In genomic region chr14:19771895-19772430, GRCh38 we compare ENCODE assay signal across 1 cellular context.
TF ChIP-seq lines count a peak whose summit lies in the region.

No MANE protein-coding gene starts in this region.

TF ChIP-seq in HepG2, 621 proteins besides CTCF, POLR2A, EP300 and RAD21:
- no peak for TF ChIP-seq ZNF563 (CRISPR knock-in tag; IDR thresholded peaks at IDR 0.05)
- no peak for TF ChIP-seq ZNF883 (CRISPR knock-in tag; IDR thresholded peaks at IDR 0.05; ENCODE audit: not compliant biosample characterization)
